ENCODE assay signal across 23 cellular contexts in genomic region chr2:233600361-233600760, GRCh38. TPM values are rescaled to one million over a fixed set of nuclear protein-coding genes. Genes with fewer than 3 reads are reported as not detected.
"Had no signal": no experiment of that assay in that cellular context is flagged by ENCODE, and none has a peak within 500 bp of the region (broad histone marks: within the 10 kb centered on the region; RNA-seq: fewer than 3 reads in every experiment).

No MANE protein-coding gene starts in this region.

- H3K27me3 ChIP-seq: breast epithelium, gastroesophageal sphincter, ovary, vagina had no signal

- H3K9me3 Mint-ChIP-seq: activated naive CD4-positive, alpha-beta T cell treated with anti-CD3 and anti-CD28 coated beads, Interleukin-2, amount 10 ng/mL, durations not matched to agents 7 days and 5 days; activated naive CD8-positive, alpha-beta T cell treated with anti-CD3 and anti-CD28 coated beads, Interleukin-2, amount 50 U/mL, for 24 hours; natural killer cell; stimulated activated effector memory CD8-positive, alpha-beta T cell treated with anti-CD3 and anti-CD28 coated beads, Interleukin-12 subunit alpha, Interleukin-12 subunit beta, amount 100 ng/mL, for 72 hours had no signal

- ATAC-seq: activated naive CD8-positive, alpha-beta T cell treated with anti-CD3 and anti-CD28 coated beads, Interleukin-2, amount 50 U/mL, for 24 hours; gastroesophageal sphincter; natural killer cell; sciatic nerve; stimulated activated effector memory CD8-positive, alpha-beta T cell treated with anti-CD3 and anti-CD28 coated beads, Interleukin-12 subunit alpha, Interleukin-12 subunit beta, amount 100 ng/mL, for 72 hours had no signal

- H3K4me3 ChIP-seq: breast epithelium, gastroesophageal sphincter, lung, ovary, stomach, vagina had no signal

- H3K27ac ChIP-seq: breast epithelium, epithelial cell of prostate, gastroesophageal sphincter, ovary, stomach, vagina had no signal

- H3K4me1 ChIP-seq: breast epithelium, gastroesophageal sphincter, stomach, vagina had no signal

- H3K36me3 ChIP-seq: breast epithelium, gastroesophageal sphincter, ovary, stomach, vagina had no signal

- H3K4me3 Mint-ChIP-seq: activated naive CD4-positive, alpha-beta T cell treated with anti-CD3 and anti-CD28 coated beads, Interleukin-2, amount 10 ng/mL, durations not matched to agents 7 days and 5 days; activated naive CD8-positive, alpha-beta T cell treated with anti-CD3 and anti-CD28 coated beads, Interleukin-2, amount 50 U/mL, for 24 hours; natural killer cell; stimulated activated effector memory CD8-positive, alpha-beta T cell treated with anti-CD3 and anti-CD28 coated beads, Interleukin-12 subunit alpha, Interleukin-12 subunit beta, amount 100 ng/mL, for 72 hours had no signal

- H3K4me1 Mint-ChIP-seq: activated naive CD4-positive, alpha-beta T cell treated with anti-CD3 and anti-CD28 coated beads, Interleukin-2, amount 10 ng/mL, durations not matched to agents 7 days and 5 days; activated naive CD8-positive, alpha-beta T cell treated with anti-CD3 and anti-CD28 coated beads, Interleukin-2, amount 50 U/mL, for 24 hours; natural killer cell; stimulated activated effector memory CD8-positive, alpha-beta T cell treated with anti-CD3 and anti-CD28 coated beads, Interleukin-12 subunit alpha, Interleukin-12 subunit beta, amount 100 ng/mL, for 72 hours had no signal

- H3K9me3 ChIP-seq: breast epithelium, gastroesophageal sphincter, ovary, stomach, vagina had no signal

- DNase-seq: activated CD4-positive, alpha-beta T cell treated with anti-CD3 and anti-CD28 coated beads, Interleukin-2, amount 50 U/mL, for 1 hour; activated CD8-positive, alpha-beta memory T cell treated with anti-CD3 and anti-CD28 coated beads, Interleukin-2, amount 50 U/mL, for 4 hours; activated effector memory CD4-positive, alpha-beta T cell treated with Interleukin-2 at 50 U/mL for 16 hours; activated naive CD4-positive, alpha-beta T cell treated with anti-CD3 and anti-CD28 coated beads, Interleukin-2, amount 10 ng/mL, durations not matched to agents 7 days and 5 days; activated naive CD8-positive, alpha-beta T cell treated with anti-CD3 and anti-CD28 coated beads, Interleukin-2, amount 50 U/mL, for 24 hours; activated T-cell treated with anti-CD3 and anti-CD28 coated beads, Interleukin-2, amount 50 U/mL, for 48 hours; aorta; natural killer cell; ovary; stimulated activated CD4-positive, alpha-beta T cell treated with anti-CD3 and anti-CD28 coated beads, Interleukin-4, amount 100 ng/mL, for 24 hours; stomach; trophoblast cell had no signal

- H3K36me3 Mint-ChIP-seq: activated naive CD4-positive, alpha-beta T cell treated with anti-CD3 and anti-CD28 coated beads, Interleukin-2, amount 10 ng/mL, durations not matched to agents 7 days and 5 days; natural killer cell; stimulated activated effector memory CD8-positive, alpha-beta T cell treated with anti-CD3 and anti-CD28 coated beads, Interleukin-12 subunit alpha, Interleukin-12 subunit beta, amount 100 ng/mL, for 72 hours had no signal

- H3K27ac Mint-ChIP-seq: activated naive CD4-positive, alpha-beta T cell treated with anti-CD3 and anti-CD28 coated beads, Interleukin-2, amount 10 ng/mL, durations not matched to agents 7 days and 5 days; activated naive CD8-positive, alpha-beta T cell treated with anti-CD3 and anti-CD28 coated beads, Interleukin-2, amount 50 U/mL, for 24 hours; natural killer cell; stimulated activated effector memory CD8-positive, alpha-beta T cell treated with anti-CD3 and anti-CD28 coated beads, Interleukin-12 subunit alpha, Interleukin-12 subunit beta, amount 100 ng/mL, for 72 hours had no signal

RNA-seq across cellular contexts. Expression of gene UGT1A8, which starts 17.1 kb away (rescaled TPM):
- total RNA-seq: aorta, breast epithelium, cerebellum, dermis microvascular lymphatic vessel endothelial cell, gastroesophageal sphincter, natural killer cell, ovary, pulmonary artery endothelial cell, sciatic nerve, temporal lobe, vagina had no signal
- polyA plus RNA-seq: lung, ovary had no signal

RNA-seq across cellular contexts. Expression of gene UGT1A10, which starts 35.9 kb away (rescaled TPM):
- total RNA-seq: aorta, breast epithelium, cerebellum, dermis microvascular lymphatic vessel endothelial cell, lung, natural killer cell, ovary, pulmonary artery endothelial cell, sciatic nerve, temporal lobe, vagina had no signal
- polyA plus RNA-seq: ovary had no signal
